ENCODE assay signal across 17 cellular contexts in genomic region chr6:11035961-11036360, GRCh38. TPM values are rescaled to one million over a fixed set of nuclear protein-coding genes. Genes with fewer than 3 reads are reported as not detected.
DNase-seq lines count a peak whose midpoint lies in the region; FAIRE-seq and TF ChIP-seq lines count a peak whose summit lies in the region.
"Had no signal": no experiment of that assay in that cellular context is flagged by ENCODE, and none has a peak within 500 bp of the region (broad histone marks: within the 10 kb centered on the region; RNA-seq: fewer than 3 reads in every experiment).

No MANE protein-coding gene starts in this region.

- H3K4me3 ChIP-seq in prostate gland, result no peak overlapping the region
- H3K4me3 ChIP-seq: BLaER1 treated with 17β-estradiol and CSF1 and Interleukin-3, amounts not matched to agents 10 nM and 100 nM; GM12878; GM23248 had no signal

- H3K27me3 Mint-ChIP-seq in brain, result no peaks in the 10 kb centered on the region

- WGBS in prostate gland, result 33% methylated on average over 4 of the region's 4 CpGs

- H3K27ac ChIP-seq in prostate gland, result peak overlapping the region; percentile 44 to 45
- H3K27ac ChIP-seq: BLaER1 treated with 17β-estradiol and CSF1 and Interleukin-3, amounts not matched to agents 10 nM and 100 nM; GM23248 had no signal

- no peaks in the 10 kb centered on the region for H3K36me3 ChIP-seq in prostate gland

- no peak for TF ChIP-seq POLR2A in prostate gland (IDR thresholded peaks at IDR 0.05)

- H3K4me3 Mint-ChIP-seq in brain, result peak overlapping the region in 4 of 5 experiments; percentile 14 to 63 (median 27)
- H3K4me3 Mint-ChIP-seq: CD4-positive, CD25-positive, alpha-beta regulatory T cell; IgD-negative memory B cell had no signal

- DNase-seq in D721Med (ENCODE audit: insufficient read length, low spot score) (no peak), NCI-H82 (lab: John Stamatoyannopoulos, UW) (peak; percentile 46), prostate gland (ENCODE audit: low spot score) (no peak), Kasumi-1 (lab: John Stamatoyannopoulos, UW) (no peak), DMS153 (lab: John Stamatoyannopoulos, UW) (no peak)
- no peak for DNase-seq in activated T-cell treated with anti-CD3 and anti-CD28 coated beads, Interleukin-2, amount 50 U/mL, for 48 hours
- DNase-seq: 8988T; ACHN; CD4-positive, CD25-positive, alpha-beta regulatory T cell; DMS 273 treated with DMSO at 0.1 percent for 48 hours; DMS79; GM23248; H7 had no signal

- TF ChIP-seq CTCF in D721Med (IDR thresholded peaks at IDR 0.05; ENCODE audit: insufficient read depth, missing control alignments) (no peak), brain (conservative IDR thresholded peaks at IDR 0.05) (no peak), prostate gland (IDR thresholded peaks at IDR 0.05) (no peak)

- FAIRE-seq in D721Med (lab: Jason Lieb, UNC), result peak; percentile 97
- FAIRE-seq: GM12878 had no signal

- H3K4me1 Mint-ChIP-seq in brain, result peaks cover 52% of the 10 kb centered on the region
- H3K4me1 Mint-ChIP-seq: CD4-positive, CD25-positive, alpha-beta regulatory T cell; IgD-negative memory B cell had no signal

- H3K27ac Mint-ChIP-seq in brain, result peak overlapping the region; percentile 9 to 87 (median 68)
- H3K27ac Mint-ChIP-seq: IgD-negative memory B cell had no signal

- no peaks in the 10 kb centered on the region for H3K9me3 ChIP-seq in prostate gland
- H3K9me3 ChIP-seq: BLaER1 treated with 17β-estradiol and CSF1 and Interleukin-3, amounts not matched to agents 10 nM and 100 nM had no signal

- no peaks in the 10 kb centered on the region for H3K4me1 ChIP-seq in prostate gland (replicated peaks)

- intact Hi-C loops in prostate gland (cut with DNase I), result no loop called here

- no peaks in the 10 kb centered on the region for H3K9me3 Mint-ChIP-seq in brain
- H3K9me3 Mint-ChIP-seq: IgD-negative memory B cell had no signal

- H3K36me3 Mint-ChIP-seq in brain, result no peaks in the 10 kb centered on the region
- H3K36me3 Mint-ChIP-seq: CD4-positive, CD25-positive, alpha-beta regulatory T cell; IgD-negative memory B cell had no signal

- no peaks in the 10 kb centered on the region for H3K27me3 ChIP-seq in prostate gland (replicated peaks; ENCODE audit: insufficient read depth)
- H3K27me3 ChIP-seq: BLaER1 treated with 17β-estradiol and CSF1 and Interleukin-3, amounts not matched to agents 10 nM and 100 nM had no signal

RNA-seq across cellular contexts. Expression of gene ELOVL2, which starts 8.1 kb away (rescaled TPM):
- polyA plus RNA-seq in brain (ENCODE audit: insufficient read depth, low read depth, low replicate concordance), result 25.3 TPM
- 10 to 100 TPM; 15.5 to 17.9 TPM for total RNA-seq in prostate gland
- total RNA-seq: CD4-positive, CD25-positive, alpha-beta regulatory T cell; GM12878 had no signal
- polyA plus RNA-seq: CD4-positive, CD25-positive, alpha-beta regulatory T cell; IgD-negative memory B cell had no signal

RNA-seq across cellular contexts. Expression of gene SMIM13, which starts 57.7 kb away (rescaled TPM):
- polyA plus RNA-seq in brain (ENCODE audit: insufficient read depth, low read depth, low replicate concordance), result 6.4 TPM
- 1 to 10 TPM; 4.4 to 7.2 TPM for total RNA-seq in prostate gland
